In genomic region chr3:28033059-28033784, GRCh38 we compare ENCODE assay signal across 23 cellular contexts.
DNase-seq lines count a peak whose midpoint lies in the region; ATAC-seq and TF ChIP-seq lines count a peak whose summit lies in the region.
"Had no signal": no experiment of that assay in that cellular context is flagged by ENCODE, and none has a peak within 500 bp of the region (broad histone marks: within the 10 kb centered on the region; RNA-seq: fewer than 3 reads in every experiment).

No MANE protein-coding gene starts in this region.

- H2BK5ac ChIP-seq in mesenchymal stem cell (ENCODE audit: low read depth, low read length, poor library complexity, severe bottlenecking), result no peak overlapping the region

- ATAC-seq in DND-41 (ENCODE audit: insufficient read depth, low read depth), result peak; percentile 63
- ATAC-seq: GM12878 had no signal

- H3K27ac ChIP-seq in DND-41 (ENCODE audit: low read length) (no peak overlapping the region), mesenchymal stem cell (ENCODE audit: low read length, poor library complexity, severe bottlenecking) (no peak overlapping the region)
- H3K27ac ChIP-seq: BLaER1 had no signal

- H3K9me3 ChIP-seq in DND-41 (ENCODE audit: insufficient read depth, low read length, severe bottlenecking) (peaks cover 24% of the 10 kb centered on the region), mesenchymal stem cell (ENCODE audit: control insufficient read depth, low read length) (peaks cover 5% of the 10 kb centered on the region)
- H3K9me3 ChIP-seq: BE2C had no signal

- peak; percentile 30 for DNase-seq in DND-41
- DNase-seq in GM12865 (ENCODE audit: low read depth), result peak; percentile 25
- DNase-seq in Jurkat, Clone E6-1 (ENCODE audit: low read depth, low spot score), result peak; percentile 58
- DNase-seq in NAMALWA (ENCODE audit: low spot score), result peak; percentile 21
- DNase-seq in NCI-H187 treated with DMSO at 0.1 percent for 48 hours (lab: John Stamatoyannopoulos, UW), result no peak
- no peak for DNase-seq in stimulated activated naive CD4-positive, alpha-beta T cell treated with Interleukin-2 at 50 U/mL for 16 hours (lab: John Stamatoyannopoulos, UW)
- DNase-seq in mesenchymal stem cell, result no peak
- no peak for DNase-seq in NCI-H2171 (lab: John Stamatoyannopoulos, UW)
- DNase-seq: 8988T; ACHN; BE2C; C1 segment of cervical spinal cord; CD4-positive, alpha-beta memory T cell; CD4-positive, CD25-positive, alpha-beta regulatory T cell; CD8-positive, alpha-beta memory T cell; COR-L47; DMS 273 treated with DMSO at 0.1 percent for 48 hours; DMS153; DMS53; DMS79; GF-D8 had no signal

- no peak overlapping the region for H3K14ac ChIP-seq in mesenchymal stem cell (ENCODE audit: low read length in 2 of 2)

- WGBS in mesenchymal stem cell, result 71% methylated on average over 3 of the region's 3 CpGs

- H3K79me2 ChIP-seq in DND-41 (ENCODE audit: insufficient read depth, low read length), result no peaks in the 10 kb centered on the region

- H3K4me1 ChIP-seq in DND-41 (ENCODE audit: insufficient read depth, low read length), result no peaks in the 10 kb centered on the region
- H3K4me1 ChIP-seq in mesenchymal stem cell (ENCODE audit: control insufficient read depth, insufficient read depth, low read depth, low read length), result no peaks in the 10 kb centered on the region
- H3K4me1 ChIP-seq: BE2C, BLaER1 had no signal

- H4K20me1 ChIP-seq in DND-41 (ENCODE audit: insufficient read depth, low read length), result no peaks in the 10 kb centered on the region
- H4K20me1 ChIP-seq: BLaER1 had no signal

- H3K36me3 ChIP-seq in DND-41 (ENCODE audit: insufficient read depth, low read length) (0 out of 2 replicates have a peak, but pooled peaks cover 2% of the 10 kb centered on the region), mesenchymal stem cell (ENCODE audit: control insufficient read depth in 1 of 2, insufficient read depth in 2 of 2, low read depth in 1 of 2, low read length in 2 of 2) (no peaks in the 10 kb centered on the region)
- H3K36me3 ChIP-seq: BE2C, BLaER1 had no signal

- no peak overlapping the region for H2BK15ac ChIP-seq in mesenchymal stem cell (ENCODE audit: low read depth, poor library complexity, severe bottlenecking)

- H3K4ac ChIP-seq in mesenchymal stem cell (ENCODE audit: low read depth in 1 of 2, low read length in 2 of 2), result no peak overlapping the region

- no peak overlapping the region for H2AFZ ChIP-seq in DND-41 (ENCODE audit: low read depth, low read length)
- no peak overlapping the region for H2AFZ ChIP-seq in mesenchymal stem cell (ENCODE audit: low read depth, low read length)

- H4K91ac ChIP-seq in mesenchymal stem cell (ENCODE audit: low read length), result no peak overlapping the region

- no peak overlapping the region for H2BK120ac ChIP-seq in mesenchymal stem cell (ENCODE audit: low read depth, low read length)

- no peak overlapping the region for H3K23ac ChIP-seq in mesenchymal stem cell (ENCODE audit: low read length in 2 of 2)

- H3K4me3 ChIP-seq in DND-41 (ENCODE audit: low read depth in 1 of 2, low read length in 2 of 2), result no peak overlapping the region
- H3K4me3 ChIP-seq in GM12865 (ENCODE audit: low read depth, low read length), result no peak overlapping the region
- no peak overlapping the region for H3K4me3 ChIP-seq in Jurkat, Clone E6-1 (ENCODE audit: low read length)
- H3K4me3 ChIP-seq in mesenchymal stem cell (ENCODE audit: insufficient read depth in 1 of 2, low read depth in 1 of 2, low read length in 2 of 2), result no peak overlapping the region
- H3K4me3 ChIP-seq: BLaER1, GM12878 had no signal

- TF ChIP-seq CTCF in DND-41 (IDR thresholded peaks at IDR 0.05; ENCODE audit: borderline replicate concordance, extremely low read depth, low read length, poor library complexity, severe bottlenecking) (no peak), GM12865 (IDR thresholded peaks at IDR 0.05; ENCODE audit: insufficient read depth, low read depth, low read length, missing control alignments) (no peak)

- no peak overlapping the region for H3K9ac ChIP-seq in DND-41 (ENCODE audit: low read depth, low read length)
- H3K9ac ChIP-seq in mesenchymal stem cell (ENCODE audit: low read length), result no peak overlapping the region
- H3K9ac ChIP-seq: BLaER1 had no signal

- H2AK5ac ChIP-seq in mesenchymal stem cell (ENCODE audit: low read length, severe bottlenecking), result no peak overlapping the region

- no peak overlapping the region for H3K18ac ChIP-seq in mesenchymal stem cell (ENCODE audit: low read depth in 1 of 2, low read length in 2 of 2)

- H3K79me1 ChIP-seq in mesenchymal stem cell (replicated peaks; ENCODE audit: low read length, poor library complexity, severe bottlenecking), result no peaks in the 10 kb centered on the region

- no peak overlapping the region for H2BK12ac ChIP-seq in mesenchymal stem cell (ENCODE audit: low read length in 2 of 2)

- H3K4me2 ChIP-seq in DND-41 (ENCODE audit: insufficient read depth, low read length), result no peak overlapping the region
- H3K4me2 ChIP-seq in mesenchymal stem cell (ENCODE audit: low read length, poor library complexity, severe bottlenecking), result no peak overlapping the region
- H3K4me2 ChIP-seq: BLaER1 had no signal

- H4K8ac ChIP-seq in mesenchymal stem cell (ENCODE audit: low read length), result no peak overlapping the region

- H3K27me3 ChIP-seq in DND-41 (ENCODE audit: insufficient read depth, low read length, poor library complexity) (no peaks in the 10 kb centered on the region), mesenchymal stem cell (ENCODE audit: control insufficient read depth in 1 of 2, insufficient read depth in 1 of 2, low read length in 2 of 2) (peaks cover 0 to 2% of the 10 kb centered on the region in 2 experiments)
- H3K27me3 ChIP-seq: BE2C, BLaER1 had no signal

Comparison
In these comparisons a context has a peak if more than half of its experiments do, and no peak if none do; other contexts are left out.
1. DNase-seq: peak in DND-41 (single experiment), GM12865 (single experiment), Jurkat, Clone E6-1 (single experiment) and NAMALWA (single experiment); none in NCI-H187 treated with DMSO at 0.1 percent for 48 hours (single experiment), stimulated activated naive CD4-positive, alpha-beta T cell treated with Interleukin-2 at 50 U/mL for 16 hours (single experiment), mesenchymal stem cell (single experiment) and NCI-H2171 (single experiment).